Comparison of ENCODE assay signal across 28 cellular contexts in the genomic region with DNA sequence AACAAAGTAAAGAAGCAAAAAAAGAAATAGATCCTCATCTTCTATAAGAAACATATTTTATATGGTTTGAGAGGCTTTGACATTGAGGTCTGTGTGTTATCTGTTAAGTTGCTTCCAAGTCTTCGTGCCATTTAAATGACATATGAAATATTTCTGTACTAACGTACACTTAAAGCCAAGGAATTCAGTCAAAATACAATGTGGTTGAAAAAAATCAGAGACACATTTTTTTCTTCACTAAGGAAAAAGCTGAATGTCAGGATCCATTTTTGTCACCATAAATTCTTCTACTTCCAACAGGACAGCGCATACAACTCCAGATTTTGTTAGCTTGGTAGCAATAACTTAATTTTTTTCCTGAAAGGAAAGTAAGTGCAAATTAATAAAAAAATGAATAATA.
"Had no signal": no experiment of that assay in that cellular context is flagged by ENCODE, and none has a peak within 500 bp of the region (broad histone marks: within the 10 kb centered on the region; RNA-seq: fewer than 3 reads in every experiment).

No MANE protein-coding gene starts in this region.

- H3K36me3 Mint-ChIP-seq: activated naive CD4-positive, alpha-beta T cell treated with anti-CD3 and anti-CD28 coated beads, Interleukin-2, amount 50 U/mL, for 24 hours; activated naive CD8-positive, alpha-beta T cell treated with anti-CD3 and anti-CD28 coated beads for 36 hours had no signal

- H3K4me3 ChIP-seq: adrenal gland, ascending aorta, colonic mucosa, esophagus squamous epithelium, gastroesophageal sphincter, heart right ventricle, hepatocyte had no signal

- DNase-seq: activated CD4-positive, alpha-beta memory T cell treated with anti-CD3 and anti-CD28 coated beads, Interleukin-2, amount 10 ng/mL, durations not matched to agents 7 days and 5 days; activated CD4-positive, alpha-beta T cell treated with anti-CD3 and anti-CD28 coated beads for 1 hour; activated CD4-positive, alpha-beta T cell treated with anti-CD3 and anti-CD28 coated beads for 4 hours; activated CD4-positive, alpha-beta T cell treated with anti-CD3 and anti-CD28 coated beads, Interleukin-2, amount 10 ng/mL, durations not matched to agents 7 days and 5 days; activated CD4-positive, alpha-beta T cell treated with anti-CD3 and anti-CD28 coated beads, Interleukin-2, amount 50 U/mL, for 4 hours; activated CD8-positive, alpha-beta memory T cell treated with anti-CD3 and anti-CD28 coated beads, Interleukin-2, amount 50 U/mL, for 48 hours; activated effector memory CD4-positive, alpha-beta T cell treated with Interleukin-2 at 50 U/mL for 16 hours; activated naive CD4-positive, alpha-beta T cell treated with anti-CD3 and anti-CD28 coated beads for 36 hours; activated naive CD8-positive, alpha-beta T cell treated with anti-CD3 and anti-CD28 coated beads for 36 hours; activated naive CD8-positive, alpha-beta T cell treated with anti-CD3 and anti-CD28 coated beads, Interleukin-2, amount 50 U/mL, for 24 hours; activated T-cell treated with anti-CD3 and anti-CD28 coated beads for 4 hours; activated T-cell treated with anti-CD3 and anti-CD28 coated beads, Interleukin-2, amount 50 U/mL, for 4 hours; adrenal gland; brain microvascular endothelial cell; central memory CD4-positive, alpha-beta T cell; cerebellar nuclear complex; colonic mucosa; effector CD8-positive, alpha-beta T cell; esophagus squamous epithelium; foreskin keratinocyte; heart right ventricle; T-helper 2 cell had no signal

- H3K27me3 ChIP-seq: adrenal gland, ascending aorta, brain microvascular endothelial cell, colonic mucosa, esophagus squamous epithelium, foreskin keratinocyte, gastroesophageal sphincter, heart right ventricle, hepatocyte had no signal

- H3K4me3 Mint-ChIP-seq: activated CD4-positive, alpha-beta memory T cell treated with anti-CD3 and anti-CD28 coated beads, Interleukin-2, amount 10 ng/mL, durations not matched to agents 7 days and 5 days; activated CD4-positive, alpha-beta T cell treated with anti-CD3 and anti-CD28 coated beads, Interleukin-2, amount 10 ng/mL, durations not matched to agents 7 days and 5 days; activated naive CD4-positive, alpha-beta T cell treated with anti-CD3 and anti-CD28 coated beads for 36 hours; activated naive CD4-positive, alpha-beta T cell treated with anti-CD3 and anti-CD28 coated beads, Interleukin-2, amount 50 U/mL, for 24 hours; activated naive CD8-positive, alpha-beta T cell treated with anti-CD3 and anti-CD28 coated beads for 36 hours; activated naive CD8-positive, alpha-beta T cell treated with anti-CD3 and anti-CD28 coated beads, Interleukin-2, amount 50 U/mL, for 24 hours; activated T-cell treated with anti-CD3 and anti-CD28 coated beads, Interleukin-2, amount 50 U/mL, for 4 hours; activated T-helper 17 cell treated with anti-CD3 and anti-CD28 coated beads, Interleukin-2, amount 50 U/mL, for 72 hours had no signal

- ATAC-seq: activated naive CD8-positive, alpha-beta T cell treated with anti-CD3 and anti-CD28 coated beads, Interleukin-2, amount 50 U/mL, for 24 hours; activated T-cell treated with anti-CD3 and anti-CD28 coated beads, Interleukin-2, amount 50 U/mL, for 4 hours; activated T-helper 17 cell treated with anti-CD3 and anti-CD28 coated beads, Interleukin-2, amount 50 U/mL, for 72 hours; foreskin keratinocyte; gastroesophageal sphincter; heart right ventricle had no signal

- H3K27ac ChIP-seq: adrenal gland, ascending aorta, brain microvascular endothelial cell, colonic mucosa, epithelial cell of prostate, esophagus squamous epithelium, foreskin keratinocyte, gastroesophageal sphincter, heart right ventricle, hepatocyte had no signal

- H3K9me3 Mint-ChIP-seq: activated CD4-positive, alpha-beta memory T cell treated with anti-CD3 and anti-CD28 coated beads, Interleukin-2, amount 10 ng/mL, durations not matched to agents 7 days and 5 days; activated CD4-positive, alpha-beta T cell treated with anti-CD3 and anti-CD28 coated beads, Interleukin-2, amount 10 ng/mL, durations not matched to agents 7 days and 5 days had no signal

- H3K27ac Mint-ChIP-seq: activated CD4-positive, alpha-beta memory T cell treated with anti-CD3 and anti-CD28 coated beads, Interleukin-2, amount 10 ng/mL, durations not matched to agents 7 days and 5 days; activated CD4-positive, alpha-beta T cell treated with anti-CD3 and anti-CD28 coated beads, Interleukin-2, amount 10 ng/mL, durations not matched to agents 7 days and 5 days; activated naive CD4-positive, alpha-beta T cell treated with anti-CD3 and anti-CD28 coated beads for 36 hours; activated naive CD4-positive, alpha-beta T cell treated with anti-CD3 and anti-CD28 coated beads, Interleukin-2, amount 50 U/mL, for 24 hours; activated naive CD8-positive, alpha-beta T cell treated with anti-CD3 and anti-CD28 coated beads for 36 hours; activated naive CD8-positive, alpha-beta T cell treated with anti-CD3 and anti-CD28 coated beads, Interleukin-2, amount 50 U/mL, for 24 hours; activated T-helper 17 cell treated with anti-CD3 and anti-CD28 coated beads, Interleukin-2, amount 50 U/mL, for 72 hours had no signal

- H3K4me1 ChIP-seq: adrenal gland, ascending aorta, colonic mucosa, esophagus squamous epithelium, foreskin keratinocyte had no signal

- H3K27me3 Mint-ChIP-seq: activated CD4-positive, alpha-beta memory T cell treated with anti-CD3 and anti-CD28 coated beads, Interleukin-2, amount 10 ng/mL, durations not matched to agents 7 days and 5 days; activated CD4-positive, alpha-beta T cell treated with anti-CD3 and anti-CD28 coated beads, Interleukin-2, amount 10 ng/mL, durations not matched to agents 7 days and 5 days; activated naive CD4-positive, alpha-beta T cell treated with anti-CD3 and anti-CD28 coated beads, Interleukin-2, amount 50 U/mL, for 24 hours; activated naive CD8-positive, alpha-beta T cell treated with anti-CD3 and anti-CD28 coated beads for 36 hours; activated naive CD8-positive, alpha-beta T cell treated with anti-CD3 and anti-CD28 coated beads, Interleukin-2, amount 50 U/mL, for 24 hours; activated T-helper 17 cell treated with anti-CD3 and anti-CD28 coated beads, Interleukin-2, amount 50 U/mL, for 72 hours had no signal

- H3K36me3 ChIP-seq: adrenal gland, brain microvascular endothelial cell, colonic mucosa had no signal

- H3K4me1 Mint-ChIP-seq: activated CD4-positive, alpha-beta memory T cell treated with anti-CD3 and anti-CD28 coated beads, Interleukin-2, amount 10 ng/mL, durations not matched to agents 7 days and 5 days; activated CD4-positive, alpha-beta T cell treated with anti-CD3 and anti-CD28 coated beads, Interleukin-2, amount 10 ng/mL, durations not matched to agents 7 days and 5 days; activated naive CD4-positive, alpha-beta T cell treated with anti-CD3 and anti-CD28 coated beads, Interleukin-2, amount 50 U/mL, for 24 hours; activated naive CD8-positive, alpha-beta T cell treated with anti-CD3 and anti-CD28 coated beads for 36 hours; activated naive CD8-positive, alpha-beta T cell treated with anti-CD3 and anti-CD28 coated beads, Interleukin-2, amount 50 U/mL, for 24 hours; activated T-helper 17 cell treated with anti-CD3 and anti-CD28 coated beads, Interleukin-2, amount 50 U/mL, for 72 hours had no signal

- H3K9me3 ChIP-seq: adrenal gland, ascending aorta, colonic mucosa, esophagus squamous epithelium, gastroesophageal sphincter, heart right ventricle had no signal
